Comparison of ENCODE assay signal across 2 cellular contexts in genomic region chr6:125703882-125704281, GRCh38. TPM values are rescaled to one million over a fixed set of nuclear protein-coding genes. Genes with fewer than 3 reads are reported as not detected.
"Had no signal": no experiment of that assay in that cellular context is flagged by ENCODE, and none has a peak within 500 bp of the region (broad histone marks: within the 10 kb centered on the region; RNA-seq: fewer than 3 reads in every experiment).

No MANE protein-coding gene starts in this region.

RNA-seq across cellular contexts. Expression of gene HEY2, which starts 45.5 kb away (rescaled TPM):
- total RNA-seq: HFFc6, IMR-90 had no signal
- polyA plus RNA-seq: IMR-90 had no signal
